ENCODE assay signal across 17 cellular contexts in genomic region chr7:107934991-107935770, GRCh38. TPM values are rescaled to one million over a fixed set of nuclear protein-coding genes. Genes with fewer than 3 reads are reported as not detected.
DNase-seq lines count a peak whose midpoint lies in the region; FAIRE-seq and TF ChIP-seq lines count a peak whose summit lies in the region.
"Had no signal": no experiment of that assay in that cellular context is flagged by ENCODE, and none has a peak within 500 bp of the region (broad histone marks: within the 10 kb centered on the region; RNA-seq: fewer than 3 reads in every experiment).

No MANE protein-coding gene starts in this region.

- TF ChIP-seq CTCF in HEK293 (tag by site-specific recombination; IDR thresholded peaks at IDR 0.05), result no peak
- TF ChIP-seq CTCF in choroid plexus epithelial cell (conservative IDR thresholded peaks at IDR 0.05; ENCODE audit: low read depth, low read length), result no peak
- TF ChIP-seq CTCF in nephron (IDR thresholded peaks at IDR 0.05; ENCODE audit: unreplicated experiment in 3 of 3), result no peak
- TF ChIP-seq CTCF in D721Med (IDR thresholded peaks at IDR 0.05; ENCODE audit: insufficient read depth, missing control alignments), result no peak

- peak overlapping the region in 1 of 3 experiments; percentile 47 for H3K4me3 Mint-ChIP-seq in nephron
- H3K4me3 Mint-ChIP-seq: activated CD8-positive, alpha-beta T cell treated with anti-CD3 and anti-CD28 coated beads for 36 hours; naive thymus-derived CD4-positive, alpha-beta T cell had no signal

- H3K4me1 ChIP-seq in HEK293 (ENCODE audit: control insufficient read depth, insufficient read depth, low read length), result no peaks in the 10 kb centered on the region

- DNase-seq in AG08395 (ENCODE audit: low spot score), result peak; percentile 50
- peak; percentile 66 for DNase-seq in choroid plexus epithelial cell (ENCODE audit: low read depth)
- DNase-seq in posterior vena cava (ENCODE audit: low spot score), result no peak
- DNase-seq in RCC 7860 (ENCODE audit: low spot score), result no peak
- DNase-seq in D721Med (ENCODE audit: insufficient read length, low spot score), result no peak
- DNase-seq in DMS79 (lab: John Stamatoyannopoulos, UW), result no peak
- DNase-seq: activated CD8-positive, alpha-beta T cell treated with anti-CD3 and anti-CD28 coated beads for 36 hours; activated gamma-delta T cell treated with Interleukin-2 at 50 U/mL for 16 hours; BE2C; central memory CD4-positive, alpha-beta T cell; erythroblast; naive thymus-derived CD4-positive, alpha-beta T cell; NCI-H345; T-helper 9 cell had no signal

- H3K9me3 ChIP-seq in HEK293 (ENCODE audit: control insufficient read depth, insufficient read depth, low read depth, low read length), result no peaks in the 10 kb centered on the region
- H3K9me3 ChIP-seq: BE2C had no signal

- H3K27ac Mint-ChIP-seq in nephron, result peak overlapping the region; percentile 86 to 94 (median 91)
- H3K27ac Mint-ChIP-seq: activated CD8-positive, alpha-beta T cell treated with anti-CD3 and anti-CD28 coated beads for 36 hours; naive thymus-derived CD4-positive, alpha-beta T cell had no signal

- H3K9me3 Mint-ChIP-seq in nephron, result no peaks in the 10 kb centered on the region
- H3K9me3 Mint-ChIP-seq: activated CD8-positive, alpha-beta T cell treated with anti-CD3 and anti-CD28 coated beads for 36 hours; naive thymus-derived CD4-positive, alpha-beta T cell had no signal

- CTCF ChIA-PET in HEK293 (lab: Yijun Ruan, JAX), result interaction anchor here (1.5 kb wide), 1 partner anchor 211 kb away, joined by 11 read pairs; no protein-coding TSS in a partner anchor

- H3K36me3 ChIP-seq in HEK293 (ENCODE audit: control insufficient read depth in 2 of 2, insufficient read depth in 1 of 2, low read length in 2 of 2), result peaks cover 10 to 58% of the 10 kb centered on the region in 2 experiments

- H3K4me3 ChIP-seq in HEK293 (ENCODE audit: low read depth, low read length) (no peak overlapping the region), choroid plexus epithelial cell (ENCODE audit: low read depth, low read length) (no peak overlapping the region)

- FAIRE-seq in RCC 7860 (lab: Jason Lieb, UNC) (no peak), D721Med (lab: Jason Lieb, UNC) (no peak)
- FAIRE-seq: keratinocyte had no signal

- POLR2A ChIA-PET in HEK293 (lab: Yijun Ruan, JAX), result no interaction called here

- H3K27me3 Mint-ChIP-seq in nephron (ENCODE audit: low read depth), result no peaks in the 10 kb centered on the region
- H3K27me3 Mint-ChIP-seq: activated CD8-positive, alpha-beta T cell treated with anti-CD3 and anti-CD28 coated beads for 36 hours; naive thymus-derived CD4-positive, alpha-beta T cell had no signal

- H3K27ac ChIP-seq in HEK293 (ENCODE audit: extremely low read depth, low read depth, low read length), result no peak overlapping the region

- intact Hi-C loops in posterior vena cava (cut with DNase I), result no loop called here

- peaks cover 81% of the 10 kb centered on the region for H3K4me1 Mint-ChIP-seq in nephron

- peaks cover 87% of the 10 kb centered on the region for H3K36me3 Mint-ChIP-seq in nephron (ENCODE audit: low read depth)

TF ChIP-seq in HEK293, 187 proteins besides CTCF, POLR2A, EP300 and RAD21:
- TF ChIP-seq ZBTB17 (tag by site-specific recombination; IDR thresholded peaks at IDR 0.05), result 0 out of 2 replicates have a peak, but pooled peaks have one; percentile 18
- TF ChIP-seq ZNF513 (tag by site-specific recombination; IDR thresholded peaks at IDR 0.05), result no peak
- no peak for TF ChIP-seq ZNF155 (tag by site-specific recombination; IDR thresholded peaks at IDR 0.05)
- TF ChIP-seq ZNF639 (tag by site-specific recombination; IDR thresholded peaks at IDR 0.05), result no peak
- TF ChIP-seq PRDM4 (tag by site-specific recombination; IDR thresholded peaks at IDR 0.05), result peak; percentile 75; the same call in 1 of the 2 replicates
- TF ChIP-seq SALL2 (tag by site-specific recombination; IDR thresholded peaks at IDR 0.05; ENCODE audit: borderline replicate concordance), result no peak

RNA-seq across cellular contexts. Expression of gene DLD, which starts 44.2 kb away (rescaled TPM):
- 10 to 100 TPM; 60.4 to 60.9 TPM for total RNA-seq in posterior vena cava

Comparison
In these comparisons a context has a peak if more than half of its experiments do, and no peak if none do; other contexts are left out.
1. DNase-seq: peak in AG08395 (single experiment) and choroid plexus epithelial cell (single experiment); none in posterior vena cava (single experiment), RCC 7860 (single experiment), D721Med (single experiment) and DMS79 (single experiment).